8 cellular contexts compared by ENCODE assay signal in genomic region chr9:20623021-20623747, GRCh38. TPM values are rescaled to one million over a fixed set of nuclear protein-coding genes. Genes with fewer than 3 reads are reported as not detected.
DNase-seq lines count a peak whose midpoint lies in the region; ATAC-seq lines count a peak whose summit lies in the region.

No MANE protein-coding gene starts in this region.

- no peak overlapping the region for H3K9ac ChIP-seq in HUES48 (ENCODE audit: low read depth, low read length)
- peak overlapping the region; percentile 40 to 66 for H3K9ac ChIP-seq in duodenal mucosa (ENCODE audit: low read depth in 1 of 2, low read length in 2 of 2)

- H3K4me1 ChIP-seq in HUES48 (ENCODE audit: control insufficient read depth, insufficient read depth, low read length) (peaks cover 26% of the 10 kb centered on the region), duodenal mucosa (ENCODE audit: control insufficient read depth in 1 of 2, insufficient read depth in 2 of 2, low read length in 2 of 2) (peaks cover 14 to 34% of the 10 kb centered on the region in 2 donors), mesodermal cell (ENCODE audit: control insufficient read depth, insufficient read depth, low read length, poor library complexity, severe bottlenecking) (peaks cover 5% of the 10 kb centered on the region)

- peak; percentile 49 for DNase-seq in activated CD4-positive, alpha-beta T cell treated with anti-CD3 and anti-CD28 coated beads for 1 hour
- peak; percentile 30 for DNase-seq in stimulated activated CD8-positive, alpha-beta memory T cell treated with anti-CD3 and anti-CD28 coated beads, Interleukin-4, amount 100 ng/mL, for 24 hours (ENCODE audit: low read depth)

- H3K36me3 ChIP-seq in HUES48 (ENCODE audit: control insufficient read depth, insufficient read depth, low read length) (no peaks in the 10 kb centered on the region), duodenal mucosa (ENCODE audit: control insufficient read depth in 1 of 2, insufficient read depth in 2 of 2, low read length in 2 of 2) (no peaks in the 10 kb centered on the region), mesodermal cell (ENCODE audit: control insufficient read depth, insufficient read depth, low read length) (no peaks in the 10 kb centered on the region)

- ATAC-seq in GM18867 (IDR thresholded peaks at IDR 0.05; ENCODE audit: unreplicated experiment): peak; percentile 24
- no peak for ATAC-seq in GM18519 (IDR thresholded peaks at IDR 0.05; ENCODE audit: low FRiP score, unreplicated experiment)
- ATAC-seq in HG03108 (IDR thresholded peaks at IDR 0.05; ENCODE audit: unreplicated experiment): no peak

- 1% methylated on average over 25 to 30 of the region's 40 CpGs for WGBS in mesodermal cell (ENCODE audit: insufficient coverage in 2 of 2), 2 experiments

- H3K27me3 ChIP-seq in HUES48 (ENCODE audit: control insufficient read depth, insufficient read depth, low read length): peaks cover 62% of the 10 kb centered on the region
- no peaks in the 10 kb centered on the region for H3K27me3 ChIP-seq in duodenal mucosa (ENCODE audit: control insufficient read depth in 1 of 2, insufficient read depth in 2 of 2, low read length in 2 of 2)

- H3K9me3 ChIP-seq in HUES48 (ENCODE audit: control insufficient read depth, insufficient read depth, low read length) (no peaks in the 10 kb centered on the region), duodenal mucosa (ENCODE audit: control insufficient read depth in 1 of 2, low read length in 2 of 2) (no peaks in the 10 kb centered on the region), mesodermal cell (ENCODE audit: control insufficient read depth, low read length) (no peaks in the 10 kb centered on the region)

- H3K4me3 ChIP-seq in HUES48 (ENCODE audit: low read depth, low read length) (peak overlapping the region; percentile 81), duodenal mucosa (ENCODE audit: low read depth in 1 of 2, low read length in 2 of 2) (peak overlapping the region; percentile 80 to 93), mesodermal cell (ENCODE audit: extremely low read depth, insufficient read depth, low read length, poor library complexity, severe bottlenecking) (peak overlapping the region; percentile 86)

- H3K27ac ChIP-seq in HUES48 (ENCODE audit: low read depth, low read length): no peak overlapping the region
- H3K27ac ChIP-seq in duodenal mucosa (ENCODE audit: low read depth, low read length): no peak overlapping the region
- H3K27ac ChIP-seq in mesodermal cell (ENCODE audit: low read depth, low read length, severe bottlenecking): no peak overlapping the region

RNA-seq across cellular contexts. Expression of gene MLLT3, which starts 0.9 kb away (rescaled TPM):
- polyA plus RNA-seq in mesodermal cell (2013, experiment 1 of 2): 59.9 TPM
- 87.2 TPM for polyA plus RNA-seq in mesodermal cell (2013, experiment 2 of 2)
